10 cellular contexts compared by ENCODE assay signal in genomic region chr2:226217191-226217590, GRCh38.
"Had no signal": no experiment of that assay in that cellular context is flagged by ENCODE, and none has a peak within 500 bp of the region (broad histone marks: within the 10 kb centered on the region; RNA-seq: fewer than 3 reads in every experiment).

No MANE protein-coding gene starts in this region.

- DNase-seq: H9, HCEC 1CT, HFFc6, KBM-7 had no signal

- H3K27ac Mint-ChIP-seq: GM23338, H9, HFFc6, IgD-negative memory B cell had no signal

- H3K27ac ChIP-seq: KMS-11 had no signal

- H3K4me3 ChIP-seq: GM23338 had no signal

- FAIRE-seq: H1, H54, HTR-8/SVneo had no signal

- H3K4me3 Mint-ChIP-seq: GM23338, H9, HFFc6, IgD-negative memory B cell had no signal

- H3K4me2 ChIP-seq: GM23338, KMS-11 had no signal

- H3K9ac ChIP-seq: KMS-11 had no signal

- H3K9me3 Mint-ChIP-seq: GM23338, H9, HFFc6, IgD-negative memory B cell had no signal

- H3K36me3 Mint-ChIP-seq: IgD-negative memory B cell had no signal
